ENCODE assay signal across 9 cellular contexts in the genomic region with DNA sequence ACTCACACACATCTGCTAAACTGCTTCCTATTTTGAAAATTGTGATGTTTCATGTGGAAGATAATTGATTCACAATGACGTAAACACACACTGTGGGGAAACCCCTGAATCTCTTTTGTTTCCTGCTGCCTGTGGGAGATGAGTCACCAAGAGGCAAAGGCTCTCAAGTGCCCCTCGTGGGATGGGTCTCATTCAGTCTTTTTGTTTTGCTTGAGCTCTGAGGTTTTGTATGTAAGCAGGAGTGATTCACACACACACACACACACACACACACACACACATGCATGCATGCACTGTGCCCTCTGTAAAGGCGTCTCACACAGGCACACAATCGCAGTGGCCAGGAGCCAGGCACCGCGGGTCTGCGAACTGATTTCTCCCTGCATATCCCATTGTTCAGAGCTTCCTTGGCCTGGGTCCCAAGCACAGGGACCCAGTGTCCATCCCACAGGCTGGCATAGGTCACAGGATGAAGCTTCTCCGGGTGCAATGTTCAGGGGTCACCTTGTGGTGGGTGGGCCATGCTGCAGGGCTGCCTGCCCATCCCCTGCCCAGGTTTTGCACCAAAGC. TPM values are rescaled to one million over a fixed set of nuclear protein-coding genes. Genes with fewer than 3 reads are reported as not detected.
DNase-seq lines count a peak whose midpoint lies in the region; ATAC-seq, FAIRE-seq and TF ChIP-seq lines count a peak whose summit lies in the region.
"Had no signal": no experiment of that assay in that cellular context is flagged by ENCODE, and none has a peak within 500 bp of the region (broad histone marks: within the 10 kb centered on the region; RNA-seq: fewer than 3 reads in every experiment).

No MANE protein-coding gene starts in this region.

- H3K36me3 ChIP-seq in PC-9 (ENCODE audit: low read depth) (no peaks in the 10 kb centered on the region), hepatocyte (replicated peaks; ENCODE audit: insufficient read depth, low read depth) (no peaks in the 10 kb centered on the region)
- H3K36me3 ChIP-seq: pancreas had no signal

- H3K9me2 ChIP-seq in PC-9 (ENCODE audit: insufficient read depth) (no peaks in the 10 kb centered on the region), hepatocyte (replicated peaks; ENCODE audit: insufficient read depth) (no peaks in the 10 kb centered on the region)

- H3K27me3 ChIP-seq in PC-9 (ENCODE audit: insufficient read depth, low read depth) (no peaks in the 10 kb centered on the region), hepatocyte (no peaks in the 10 kb centered on the region)
- H3K27me3 ChIP-seq: pancreas had no signal

- peaks cover 39% of the 10 kb centered on the region for H3F3A ChIP-seq in PC-9 (ENCODE audit: insufficient read depth, low read depth)

- no peak for TF ChIP-seq CTCF in A549 (IDR thresholded peaks at IDR 0.05)
- no peak for TF ChIP-seq CTCF in PC-9 (conservative IDR thresholded peaks at IDR 0.05)
- TF ChIP-seq CTCF in hepatocyte (IDR thresholded peaks at IDR 0.05; ENCODE audit: poor library complexity): no peak

- ATAC-seq in A549 (peak; percentile 38 to 65), GM18909 (IDR thresholded peaks at IDR 0.05; ENCODE audit: poor library complexity, unreplicated experiment) (peak; percentile 90), HG03135 (IDR thresholded peaks at IDR 0.05; ENCODE audit: unreplicated experiment) (peak; percentile 85)

- no TSS peak for BruUV-seq in PC-9 (replicated peaks; lab: Mats Ljungman, UMichigan)

- H3K9me3 ChIP-seq in A549 (no peaks in the 10 kb centered on the region), PC-9 (ENCODE audit: insufficient read depth, low read depth) (no peaks in the 10 kb centered on the region), hepatocyte (ENCODE audit: low read depth) (no peaks in the 10 kb centered on the region)
- H3K9me3 ChIP-seq: pancreas had no signal

- intact Hi-C loops in PC-9 (cut with micrococcal nuclease; ENCODE audit: unreplicated experiment): loop anchor here (1.0 to 10.0 kb wide), 2 partner anchors 17 to 280 kb away; a partner anchor contains a TSS

- H2AFZ ChIP-seq in PC-9 (no peak overlapping the region), hepatocyte (no peak overlapping the region)

- CTCF ChIA-PET in A549 (lab: Yijun Ruan, JAX) (interaction anchor here (0.9 to 6.4 kb wide), 5 partner anchors 26 to 848 kb away, joined by 3 to 63 read pairs (median 4); no protein-coding TSS in a partner anchor), PC-9 (lab: Charles Lee) (interaction anchor here (1.0 kb wide), 1 partner anchor 27 kb away, joined by 3 read pairs; no protein-coding TSS in a partner anchor)

- POLR2A ChIA-PET in A549 (lab: Yijun Ruan, JAX) (interaction anchor here (0.6 to 1.0 kb wide), 4 partner anchors 9 to 131 kb away, joined by 3 read pairs; a partner anchor contains a TSS), PC-9 (lab: Charles Lee; ENCODE audit: unreplicated experiment) (no interaction called here)

- peak overlapping the region; percentile 37 to 76; a peak in 5 of 6 replicates for H3K27ac ChIP-seq in A549
- H3K27ac ChIP-seq in PC-9: peak overlapping the region; percentile 17
- H3K27ac ChIP-seq in hepatocyte: no peak overlapping the region
- H3K27ac ChIP-seq: pancreas had no signal

- no peak for TF ChIP-seq RAD21 in A549 (conservative IDR thresholded peaks at IDR 0.05 in 1 of 2, IDR thresholded peaks at IDR 0.05 in 1 of 2)

- H3K4me2 ChIP-seq in A549 (peak overlapping the region; percentile 57), PC-9 (peak overlapping the region; percentile 24), hepatocyte (no peak overlapping the region)

- peak; percentile 78 to 83 for DNase-seq in A549 (ENCODE audit: low read depth in 1 of 2, low spot score in 1 of 2)
- peak; percentile 55 to 82 for DNase-seq in PC-9
- peak; percentile 55 for DNase-seq in activated T-helper 9 cell treated with anti-CD3 and anti-CD28 coated beads, Interleukin-2, amount 50 U/mL, for 16 hours (ENCODE audit: low read depth)
- peak; percentile 68 for DNase-seq in hepatocyte (ENCODE audit: low spot score)
- DNase-seq in stimulated activated CD8-positive, alpha-beta memory T cell treated with anti-CD3 and anti-CD28 coated beads, Interleukin-12 subunit alpha, Interleukin-12 subunit beta, amount 100 ng/mL, for 1 hour (ENCODE audit: low read depth): peak; percentile 57
- DNase-seq in NCI-H510A (lab: John Stamatoyannopoulos, UW): no peak

- FAIRE-seq in A549 (lab: Jason Lieb, UNC): no peak
- FAIRE-seq: pancreas had no signal

- no peak for TF ChIP-seq EP300 in A549 (IDR thresholded peaks at IDR 0.05)

- no peaks in the 10 kb centered on the region for H3K79me2 ChIP-seq in PC-9 (ENCODE audit: low read depth)
- H3K79me2 ChIP-seq in hepatocyte: no peaks in the 10 kb centered on the region

- no peaks in the 10 kb centered on the region for H4K20me1 ChIP-seq in PC-9 (ENCODE audit: insufficient read depth)
- H4K20me1 ChIP-seq in hepatocyte (ENCODE audit: insufficient read depth, poor library complexity, severe bottlenecking): no peaks in the 10 kb centered on the region

- TF ChIP-seq POLR2A in A549 (IDR thresholded peaks at IDR 0.05; ENCODE audit: low read length): no peak

- H3K4me3 ChIP-seq in A549 (no peak overlapping the region), PC-9 (no peak overlapping the region), hepatocyte (no peak overlapping the region)
- H3K4me3 ChIP-seq: pancreas had no signal

- H3K4me1 ChIP-seq in A549: peaks cover 44% of the 10 kb centered on the region
- H3K4me1 ChIP-seq in PC-9 (replicated peaks; ENCODE audit: insufficient read depth): peaks cover 69% of the 10 kb centered on the region
- peaks cover 7% of the 10 kb centered on the region for H3K4me1 ChIP-seq in hepatocyte (ENCODE audit: insufficient read depth)
- H3K4me1 ChIP-seq: pancreas had no signal

- WGBS in A549 (ENCODE audit: missing lambda C conversion rate): 35% methylated on average over 7 of the region's 8 CpGs
- 66% methylated on average over 8 of the region's 8 CpGs for WGBS in hepatocyte (ENCODE audit: low lambda C conversion rate, missing lambda C conversion rate)

TF ChIP-seq in A549, 52 proteins besides CTCF, POLR2A, EP300 and RAD21:
- peak; percentile 36; the same call in 1 of the 2 replicates for TF ChIP-seq FOSL2 (IDR thresholded peaks at IDR 0.05)
- TF ChIP-seq FOSL2 (CRISPR knock-in tag; IDR thresholded peaks at IDR 0.05): peak; percentile 92
- no peak for TF ChIP-seq EHF (CRISPR knock-in tag; IDR thresholded peaks at IDR 0.05)
- TF ChIP-seq JUNB (IDR thresholded peaks at IDR 0.05): peak; percentile 27; the same call in 1 of the 2 replicates
- no peak for TF ChIP-seq HOXA7 (CRISPR knock-in tag; IDR thresholded peaks at IDR 0.05)

RNA-seq across cellular contexts. Expression of a gene that starts 12.1 kb away (rescaled TPM):
- polyA plus RNA-seq in A549 (2011; rRNA removed): 1.00 and 1.5 TPM in 2 replicates
- 1.3 and 1.5 TPM in 2 replicates for polyA plus RNA-seq in A549 (2012; cell fraction: cytosol; rRNA removed)
- polyA plus RNA-seq in A549 (2012; cell fraction: nucleus; rRNA removed): 5.9 and 6.1 TPM in 2 replicates
- 2.1 to 2.5 TPM (median 2.2 TPM) in 3 replicates for polyA plus RNA-seq in A549 (2017; fragmentation: RNase III; extraction: RNeasy Plus Mini Kit Qiagen cat#74134 plus additional on column Dnase treatment)
- polyA minus RNA-seq in A549 (2011; rRNA and poly(A)+ RNA removed): 3.5 and 4.8 TPM in 2 replicates
- total RNA-seq in PC-9 (2021): 16.1 and 20.0 TPM in 2 replicates
- 15.8 and 17.8 TPM in 2 replicates for total RNA-seq in hepatocyte
- polyA plus RNA-seq in hepatocyte: 11.2 and 17.3 TPM in 2 replicates
